Comparison of ENCODE assay signal across 24 cellular contexts in the genomic region with DNA sequence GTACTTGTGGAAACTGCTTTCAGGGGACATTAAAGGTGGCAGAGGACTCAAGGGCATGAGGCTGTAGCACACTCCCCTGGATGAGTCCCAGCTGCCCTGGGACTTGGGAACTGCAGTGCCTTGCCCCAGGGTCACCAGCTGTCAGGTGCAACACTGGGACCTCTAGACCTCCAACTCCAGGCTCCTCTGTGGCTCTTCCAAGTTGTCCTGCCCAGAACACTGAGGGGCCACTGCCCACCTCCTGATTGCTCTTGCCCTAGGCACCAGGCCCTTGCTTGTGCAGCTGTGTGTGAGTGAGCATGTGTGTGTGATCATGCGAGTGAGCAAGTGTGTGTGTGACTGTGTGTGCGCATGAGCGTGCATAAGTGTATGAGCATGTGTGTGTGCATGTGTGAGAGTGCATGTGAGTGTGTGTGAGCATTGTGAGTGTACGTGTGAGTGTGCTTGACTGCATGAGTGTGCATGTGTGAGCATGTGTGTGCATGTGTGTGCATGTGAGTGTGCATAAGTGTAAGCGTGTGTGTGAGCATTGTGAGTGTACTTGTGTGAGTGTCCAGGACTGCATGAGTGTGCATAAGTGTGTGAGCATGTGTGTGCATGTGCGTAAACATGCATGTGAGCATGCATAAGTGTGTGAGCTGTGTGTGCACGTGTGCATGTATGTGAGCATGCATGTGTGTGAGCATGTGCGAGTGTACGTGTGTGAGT.
DNase-seq lines count a peak whose midpoint lies in the region; TF ChIP-seq lines count a peak whose summit lies in the region.
"Had no signal": no experiment of that assay in that cellular context is flagged by ENCODE, and none has a peak within 500 bp of the region (broad histone marks: within the 10 kb centered on the region; RNA-seq: fewer than 3 reads in every experiment).

No MANE protein-coding gene starts in this region.

- no peaks in the 10 kb centered on the region for H3K27me3 ChIP-seq in esophagus muscularis mucosa
- H3K27me3 ChIP-seq: breast epithelium, colonic mucosa, ovary had no signal

- no peak overlapping the region for H3K4me3 ChIP-seq in esophagus muscularis mucosa
- H3K4me3 ChIP-seq: A549, breast epithelium, colonic mucosa, ovary had no signal

- intact Hi-C loops in posterior vena cava (cut with DNase I), result no loop called here
- intact Hi-C loops in esophagus muscularis mucosa (cut with DNase I), result no loop called here

- no peak for TF ChIP-seq CTCF in esophagus muscularis mucosa (IDR thresholded peaks at IDR 0.05)

- H3K4me1 ChIP-seq in esophagus muscularis mucosa, result peaks cover 0 to 19% (median 3%) of the 10 kb centered on the region in 4 donors
- H3K4me1 ChIP-seq: A549, breast epithelium, colonic mucosa, foreskin keratinocyte had no signal

- WGBS in esophagus muscularis mucosa, result 88% methylated on average over 9 of the region's 9 CpGs

- H3K36me3 ChIP-seq in esophagus muscularis mucosa, result no peaks in the 10 kb centered on the region
- H3K36me3 ChIP-seq: breast epithelium, colonic mucosa, ovary had no signal

- H3K27ac ChIP-seq in esophagus muscularis mucosa (replicated peaks in 1 of 4), result no peak overlapping the region
- H3K27ac ChIP-seq: A549, breast epithelium, colonic mucosa, foreskin keratinocyte, ovary had no signal

- peak; percentile 41 for DNase-seq in activated effector memory CD4-positive, alpha-beta T cell treated with anti-CD3 and anti-CD28 coated beads, Interleukin-2, amount 50 U/mL, for 16 hours
- DNase-seq in activated effector memory CD4-positive, alpha-beta T cell treated with Interleukin-2 at 50 U/mL for 16 hours, result no peak
- DNase-seq in islet precursor cell (peak; percentile 39), posterior vena cava (ENCODE audit: low spot score) (peak; percentile 32), midbrain (lab: John Stamatoyannopoulos, UW) (no peak), Kasumi-1 (lab: John Stamatoyannopoulos, UW) (no peak), esophagus muscularis mucosa (ENCODE audit: extremely low spot score) (no peak)
- DNase-seq in stimulated activated naive CD4-positive, alpha-beta T cell treated with Interleukin-2 at 50 U/mL for 16 hours (lab: John Stamatoyannopoulos, UW), result no peak
- DNase-seq: activated CD4-positive, alpha-beta T cell treated with anti-CD3 and anti-CD28 coated beads for 36 hours; activated naive CD4-positive, alpha-beta T cell treated with anti-CD3 and anti-CD28 coated beads for 36 hours; colonic mucosa; DMS153; effector memory CD4-positive, alpha-beta T cell; foreskin keratinocyte; hippocampal formation; NCI-H1092; NCI-H187 treated with DMSO at 0.1 percent for 48 hours; NCI-H524; retina; stimulated activated CD4-positive, alpha-beta T cell treated with anti-CD3 and anti-CD28 coated beads, Interleukin-2, amount 100 ng/mL, for 48 hours; T-helper 2 cell had no signal

- no peak for TF ChIP-seq POLR2A in esophagus muscularis mucosa (IDR thresholded peaks at IDR 0.05; ENCODE audit: low read depth)

- no peaks in the 10 kb centered on the region for H3K9me3 ChIP-seq in esophagus muscularis mucosa
- H3K9me3 ChIP-seq: breast epithelium, colonic mucosa, ovary had no signal

- TF ChIP-seq EP300 in esophagus muscularis mucosa (IDR thresholded peaks at IDR 0.05), result no peak

Comparison
In these comparisons a context has a peak if more than half of its experiments do, and no peak if none do; other contexts are left out.
1. DNase-seq: peak in activated effector memory CD4-positive, alpha-beta T cell treated with anti-CD3 and anti-CD28 coated beads, Interleukin-2, amount 50 U/mL, for 16 hours (single experiment), islet precursor cell (single experiment) and posterior vena cava (single experiment); none in activated effector memory CD4-positive, alpha-beta T cell treated with Interleukin-2 at 50 U/mL for 16 hours (single experiment), midbrain (single experiment), stimulated activated naive CD4-positive, alpha-beta T cell treated with Interleukin-2 at 50 U/mL for 16 hours (single experiment), Kasumi-1 (0 of 2) and esophagus muscularis mucosa (single experiment).